18 cellular contexts compared by ENCODE assay signal in the genomic region with DNA sequence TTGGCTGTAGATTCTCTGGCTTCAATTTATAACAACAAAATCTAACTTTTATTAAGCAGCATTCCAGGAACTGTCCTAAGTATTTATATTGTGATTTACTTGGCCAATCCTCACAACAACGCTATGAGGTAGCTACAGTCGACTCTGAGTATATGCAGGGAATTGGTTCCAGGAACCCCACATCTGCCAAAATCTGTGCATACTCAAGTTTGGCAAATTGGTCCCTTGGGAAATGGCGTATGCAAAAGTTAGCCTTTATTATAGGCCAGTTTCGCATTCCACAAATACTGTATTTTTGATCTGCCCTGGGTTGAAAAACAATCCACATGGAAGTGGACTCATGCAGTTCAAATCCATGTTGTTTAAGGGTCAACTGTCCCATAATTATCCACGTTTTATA.
"Had no signal": no experiment of that assay in that cellular context is flagged by ENCODE, and none has a peak within 500 bp of the region (broad histone marks: within the 10 kb centered on the region; RNA-seq: fewer than 3 reads in every experiment).

No MANE protein-coding gene starts in this region.

- H3K9me3 Mint-ChIP-seq: activated T-helper 1 cell treated with anti-CD3 and anti-CD28 coated beads, Interleukin-12 subunit alpha, Interleukin-12 subunit beta, Interleukin-2, Interleukin-4 antibody, amounts not matched to agents 30 ng/mL and 10 ng/mL and 1 ng/mL, durations not matched to agents 14 hours and 24 hours and 36 hours; mesothelial cell of epicardium; neural progenitor cell; WTC11 had no signal

- H3K9me3 ChIP-seq: heart right ventricle, tibial artery, uterus had no signal

- H3K79me2 ChIP-seq: parathyroid adenoma had no signal

- ATAC-seq: activated CD8-positive, alpha-beta T cell treated with anti-CD3 and anti-CD28 coated beads, Interleukin-2, amount 10 ng/mL, durations not matched to agents 7 days and 5 days; heart right ventricle; stimulated activated effector memory CD8-positive, alpha-beta T cell treated with anti-CD3 and anti-CD28 coated beads, Interleukin-12 subunit alpha, Interleukin-12 subunit beta, amount 100 ng/mL, for 72 hours; WTC11 had no signal

- H3K4me2 ChIP-seq: neural progenitor cell had no signal

- H3K4me3 Mint-ChIP-seq: activated CD8-positive, alpha-beta T cell treated with anti-CD3 and anti-CD28 coated beads, Interleukin-2, amount 10 ng/mL, durations not matched to agents 7 days and 5 days; activated T-helper 1 cell treated with anti-CD3 and anti-CD28 coated beads, Interleukin-12 subunit alpha, Interleukin-12 subunit beta, Interleukin-2, Interleukin-4 antibody, amounts not matched to agents 30 ng/mL and 10 ng/mL and 1 ng/mL, durations not matched to agents 14 hours and 24 hours and 36 hours; mesothelial cell of epicardium; neural progenitor cell; stimulated activated effector memory CD8-positive, alpha-beta T cell treated with anti-CD3 and anti-CD28 coated beads, Interleukin-12 subunit alpha, Interleukin-12 subunit beta, amount 100 ng/mL, for 72 hours; WTC11 had no signal

- H2AFZ ChIP-seq: neural progenitor cell, parathyroid adenoma had no signal

- FAIRE-seq: frontal cortex had no signal

- H3K27me3 ChIP-seq: heart right ventricle, neural progenitor cell, tibial artery, uterus had no signal

- H3K36me3 ChIP-seq: heart right ventricle, neural progenitor cell, tibial artery, uterus had no signal

- H3K4me3 ChIP-seq: heart right ventricle, neural progenitor cell, skin epidermis, tibial artery, uterus had no signal

- H3K9ac ChIP-seq: neural progenitor cell, parathyroid adenoma had no signal

- H3K27ac ChIP-seq: heart right ventricle, neural progenitor cell, parathyroid adenoma, skin epidermis, tibial artery, uterus had no signal

- DNase-seq: activated CD4-positive, alpha-beta T cell treated with anti-CD3 and anti-CD28 coated beads for 48 hours; activated CD8-positive, alpha-beta memory T cell treated with anti-CD3 and anti-CD28 coated beads, Interleukin-2, amount 50 U/mL, for 48 hours; activated CD8-positive, alpha-beta T cell treated with anti-CD3 and anti-CD28 coated beads, Interleukin-2, amount 10 ng/mL, durations not matched to agents 7 days and 5 days; activated naive CD4-positive, alpha-beta T cell; central memory CD4-positive, alpha-beta T cell; cortex of kidney; effector memory CD4-positive, alpha-beta T cell; heart right ventricle; tibial artery; uterus had no signal

- H3K4me1 ChIP-seq: parathyroid adenoma, uterus had no signal

- H3K27ac Mint-ChIP-seq: activated CD8-positive, alpha-beta T cell treated with anti-CD3 and anti-CD28 coated beads, Interleukin-2, amount 10 ng/mL, durations not matched to agents 7 days and 5 days; activated T-helper 1 cell treated with anti-CD3 and anti-CD28 coated beads, Interleukin-12 subunit alpha, Interleukin-12 subunit beta, Interleukin-2, Interleukin-4 antibody, amounts not matched to agents 30 ng/mL and 10 ng/mL and 1 ng/mL, durations not matched to agents 14 hours and 24 hours and 36 hours; mesothelial cell of epicardium; neural progenitor cell; stimulated activated effector memory CD8-positive, alpha-beta T cell treated with anti-CD3 and anti-CD28 coated beads, Interleukin-12 subunit alpha, Interleukin-12 subunit beta, amount 100 ng/mL, for 72 hours; WTC11 had no signal

- H3K36me3 Mint-ChIP-seq: mesothelial cell of epicardium; neural progenitor cell; stimulated activated effector memory CD8-positive, alpha-beta T cell treated with anti-CD3 and anti-CD28 coated beads, Interleukin-12 subunit alpha, Interleukin-12 subunit beta, amount 100 ng/mL, for 72 hours; WTC11 had no signal
